In the genomic region with DNA sequence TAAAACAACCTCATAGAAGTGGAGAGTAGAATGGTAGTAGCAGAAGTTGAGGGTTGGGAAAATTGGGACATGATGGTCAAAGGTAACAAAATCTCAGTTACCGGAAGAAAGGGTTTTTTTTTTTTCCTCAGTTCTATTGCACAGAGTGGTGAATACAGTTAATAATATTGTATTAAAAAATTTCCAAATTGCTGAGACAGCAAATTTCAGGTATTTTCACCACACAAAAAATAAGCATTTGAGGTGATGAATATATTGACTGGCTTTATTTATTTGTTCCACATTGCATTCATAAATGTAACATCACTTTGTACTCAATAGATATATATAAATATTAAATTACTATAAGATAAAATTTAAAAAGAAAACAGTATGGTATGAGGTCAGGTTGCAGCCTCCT, we compare ENCODE assay signal across 28 cellular contexts.
"Had no signal": no experiment of that assay in that cellular context is flagged by ENCODE, and none has a peak within 500 bp of the region (broad histone marks: within the 10 kb centered on the region; RNA-seq: fewer than 3 reads in every experiment).

No MANE protein-coding gene starts in this region.

- H3K4me2 ChIP-seq: neural progenitor cell, smooth muscle cell had no signal

- H3K27me3 ChIP-seq: neural progenitor cell, ovary, spleen, suprapubic skin, testis, tibial artery, transverse colon, upper lobe of right lung, uterus had no signal

- H3K36me3 ChIP-seq: neural progenitor cell, ovary, spleen, suprapubic skin, tibial artery, transverse colon, upper lobe of right lung, uterus had no signal

- H3K9ac ChIP-seq: neural progenitor cell, parathyroid adenoma had no signal

- H3K4me1 ChIP-seq: neural progenitor cell, parathyroid adenoma, psoas muscle, spleen, suprapubic skin, testis, tibial artery, transverse colon, upper lobe of right lung, uterus had no signal

- DNase-seq: natural killer cell; occipital lobe; ovary; posterior cingulate gyrus; psoas muscle; right cardiac atrium; spleen; stimulated activated CD4-positive, alpha-beta T cell treated with anti-CD3 and anti-CD28 coated beads, Interleukin-12 subunit alpha, Interleukin-12 subunit beta, amount 100 ng/mL, for 4 hours; stimulated activated CD4-positive, alpha-beta T cell treated with anti-CD3 and anti-CD28 coated beads, Interleukin-1b, Interleukin-23, amount 100 ng/mL, for 48 hours; stimulated activated CD4-positive, alpha-beta T cell treated with anti-CD3 and anti-CD28 coated beads, Interleukin-4, amount 100 ng/mL, for 1 hour; stimulated activated CD4-positive, alpha-beta T cell treated with anti-CD3 and anti-CD28 coated beads, Interleukin-4, amount 100 ng/mL, for 4 hours; stimulated activated CD8-positive, alpha-beta memory T cell treated with anti-CD3 and anti-CD28 coated beads, Interleukin-4, amount 100 ng/mL, for 48 hours; stimulated activated naive CD4-positive, alpha-beta T cell; stimulated activated naive CD8-positive, alpha-beta T cell treated with anti-CD3 and anti-CD28 coated beads, Interleukin-15, amount 100 ng/mL, for 72 hours; stimulated activated naive CD8-positive, alpha-beta T cell treated with anti-CD3 and anti-CD28 coated beads, Interleukin-15, Interleukin-2, amounts not matched to agents 100 U/mL and 50 U/mL, for 24 hours; substantia nigra; testis; tibial artery; transverse colon; upper lobe of right lung; uterus had no signal

- H3K79me2 ChIP-seq: parathyroid adenoma had no signal

- H3K4me3 ChIP-seq: neural progenitor cell, ovary, psoas muscle, skin epidermis, smooth muscle cell, spleen, suprapubic skin, testis, tibial artery, transverse colon, upper lobe of right lung, uterus had no signal

- H2AFZ ChIP-seq: neural progenitor cell, parathyroid adenoma had no signal

- H3K27ac ChIP-seq: neural progenitor cell, ovary, parathyroid adenoma, psoas muscle, skin epidermis, spleen, suprapubic skin, testis, tibial artery, transverse colon, upper lobe of right lung, uterus had no signal

- H3K9me3 ChIP-seq: ovary, suprapubic skin, testis, tibial artery, transverse colon, upper lobe of right lung, uterus had no signal

- ATAC-seq: natural killer cell; psoas muscle; right cardiac atrium; sciatic nerve; stimulated activated memory B cell treated with anti-CD40 and anti-IgM and Interleukin-4, amounts not matched to agents 10 μg/mL and 1 μg/mL and 100 μg/mL, for 72 hours; stimulated activated naive CD8-positive, alpha-beta T cell treated with anti-CD3 and anti-CD28 coated beads, Interleukin-15, amount 100 ng/mL, for 72 hours; stimulated activated naive CD8-positive, alpha-beta T cell treated with anti-CD3 and anti-CD28 coated beads, Interleukin-15, Interleukin-2, amounts not matched to agents 100 U/mL and 50 U/mL, for 24 hours; upper lobe of right lung had no signal
